ENCODE assay signal across 8 cellular contexts in the genomic region with DNA sequence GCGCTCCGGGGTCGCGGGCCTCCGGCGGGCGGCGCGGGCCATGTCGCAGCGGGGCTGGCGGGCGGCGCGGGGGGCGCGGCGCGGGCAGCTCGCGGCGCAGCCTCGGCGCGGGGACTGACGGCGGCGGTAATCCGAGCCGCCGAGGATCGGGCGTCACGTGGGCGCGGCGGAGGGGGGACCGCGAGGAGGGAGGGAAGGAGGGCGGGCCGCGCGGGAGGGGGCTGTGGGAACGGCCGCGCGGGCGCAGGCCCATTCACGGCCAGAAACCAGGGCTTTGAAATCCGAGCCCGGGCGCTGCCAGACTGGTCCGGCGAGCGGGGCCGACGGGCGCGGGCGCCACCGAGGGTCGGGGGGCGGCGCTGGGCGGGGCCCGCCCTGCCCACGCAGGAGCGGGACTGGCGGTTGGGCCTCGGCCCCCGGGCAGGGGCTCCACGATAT. TPM values are rescaled to one million over a fixed set of nuclear protein-coding genes. Genes with fewer than 3 reads are reported as not detected.
DNase-seq lines count a peak whose midpoint lies in the region; ATAC-seq and TF ChIP-seq lines count a peak whose summit lies in the region.

A gene with protein sequence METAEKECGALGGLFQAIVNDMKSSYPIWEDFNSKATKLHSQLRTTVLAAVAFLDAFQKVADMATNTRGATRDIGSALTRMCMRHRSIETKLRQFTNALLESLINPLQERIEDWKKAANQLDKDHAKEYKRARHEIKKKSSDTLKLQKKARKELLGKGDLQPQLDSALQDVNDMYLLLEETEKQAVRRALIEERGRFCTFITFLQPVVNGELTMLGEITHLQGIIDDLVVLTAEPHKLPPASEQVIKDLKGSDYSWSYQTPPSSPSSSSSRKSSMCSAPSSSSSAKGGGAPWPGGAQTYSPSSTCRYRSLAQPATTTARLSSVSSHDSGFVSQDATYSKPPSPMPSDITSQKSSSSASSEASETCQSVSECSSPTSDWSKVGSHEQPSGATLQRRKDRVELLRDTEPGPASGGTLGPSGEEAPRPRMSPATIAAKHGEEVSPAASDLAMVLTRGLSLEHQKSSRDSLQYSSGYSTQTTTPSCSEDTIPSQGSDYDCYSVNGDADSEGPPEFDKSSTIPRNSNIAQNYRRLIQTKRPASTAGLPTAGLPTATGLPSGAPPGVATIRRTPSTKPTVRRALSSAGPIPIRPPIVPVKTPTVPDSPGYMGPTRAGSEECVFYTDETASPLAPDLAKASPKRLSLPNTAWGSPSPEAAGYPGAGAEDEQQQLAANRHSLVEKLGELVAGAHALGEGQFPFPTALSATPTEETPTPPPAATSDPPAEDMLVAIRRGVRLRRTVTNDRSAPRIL (minus strand): TSS at position 116 of the 438 bp plus-strand sequence. CDS start 262 bp downstream, outside the sequence.

- H3K27ac ChIP-seq in mesodermal cell (ENCODE audit: low read depth, low read length, severe bottlenecking) (peak within 1 kb of the TSS; percentile 52), thoracic aorta (peak within 1 kb of the TSS; percentile 97 to 100)

- POLR2A ChIA-PET in activated CD4-positive, alpha-beta memory T cell treated with anti-CD3 and anti-CD28 coated beads, Interleukin-2, amount 10 ng/mL, durations not matched to agents 7 days and 5 days (lab: Charles Lee), result interaction anchor here (0.9 kb wide), 1 partner anchor 57 kb away, joined by 3 read pairs; no protein-coding TSS in a partner anchor

- H3K27ac Mint-ChIP-seq in activated CD4-positive, alpha-beta memory T cell treated with anti-CD3 and anti-CD28 coated beads, Interleukin-2, amount 10 ng/mL, durations not matched to agents 7 days and 5 days, result no peak within 1 kb of the TSS

- CTCF ChIA-PET in activated CD4-positive, alpha-beta memory T cell treated with anti-CD3 and anti-CD28 coated beads, Interleukin-2, amount 10 ng/mL, durations not matched to agents 7 days and 5 days (lab: Charles Lee), result no interaction called here

- no peaks in the 10 kb centered on the region for H3K36me3 Mint-ChIP-seq in activated CD4-positive, alpha-beta memory T cell treated with anti-CD3 and anti-CD28 coated beads, Interleukin-2, amount 10 ng/mL, durations not matched to agents 7 days and 5 days (ENCODE audit: low read depth)

- no peaks in the 10 kb centered on the region for H3K27me3 ChIP-seq in thoracic aorta (replicated peaks; ENCODE audit: insufficient read depth)

- no peaks in the 10 kb centered on the region for H3K9me3 Mint-ChIP-seq in activated CD4-positive, alpha-beta memory T cell treated with anti-CD3 and anti-CD28 coated beads, Interleukin-2, amount 10 ng/mL, durations not matched to agents 7 days and 5 days

- peak within 1 kb of the TSS; percentile 71 for H3K4me3 ChIP-seq in mesodermal cell (ENCODE audit: extremely low read depth, insufficient read depth, low read length, poor library complexity, severe bottlenecking)
- H3K4me3 ChIP-seq in thoracic aorta, result peak within 1 kb of the TSS; percentile 83

- H3K4me1 Mint-ChIP-seq in activated CD4-positive, alpha-beta memory T cell treated with anti-CD3 and anti-CD28 coated beads, Interleukin-2, amount 10 ng/mL, durations not matched to agents 7 days and 5 days, result peaks cover 1% of the 10 kb centered on the region

- peaks cover 14% of the 10 kb centered on the region for H3K27me3 Mint-ChIP-seq in activated CD4-positive, alpha-beta memory T cell treated with anti-CD3 and anti-CD28 coated beads, Interleukin-2, amount 10 ng/mL, durations not matched to agents 7 days and 5 days

- H3K9me3 ChIP-seq in mesodermal cell (ENCODE audit: control insufficient read depth, low read length), result no peaks in the 10 kb centered on the region
- H3K9me3 ChIP-seq in thoracic aorta, result no peaks in the 10 kb centered on the region

- peak within 1 kb of the TSS; percentile 27 for H3K4me3 Mint-ChIP-seq in activated CD4-positive, alpha-beta memory T cell treated with anti-CD3 and anti-CD28 coated beads, Interleukin-2, amount 10 ng/mL, durations not matched to agents 7 days and 5 days

- 1 to 2% methylated on average over 22 to 49 of the region's 72 CpGs for WGBS in mesodermal cell (ENCODE audit: insufficient coverage in 2 of 2), 2 experiments

- no peak for TF ChIP-seq CTCF in thoracic aorta (IDR thresholded peaks at IDR 0.05)

- ATAC-seq in esophagus mucosa, result peak; percentile 58
- ATAC-seq in thoracic aorta (ENCODE audit: insufficient number of reproducible peaks, low FRiP score, low read depth), result peak; percentile 54
- no peak for ATAC-seq in GM19455 (IDR thresholded peaks at IDR 0.05; ENCODE audit: unreplicated experiment)

- H3K36me3 ChIP-seq in mesodermal cell (ENCODE audit: control insufficient read depth, insufficient read depth, low read length) (peaks cover 7% of the 10 kb centered on the region), thoracic aorta (no peaks in the 10 kb centered on the region)

- DNase-seq in SIG-M5 treated with dmso at 0.1 percent for 504 hours (lab: John Stamatoyannopoulos, UW; ENCODE audit: unreplicated experiment) (peak; percentile 44), SIG-M5 (lab: John Stamatoyannopoulos, UW) (no peak), NCI-H1105 treated with DMSO at 0.1 percent for 48 hours (lab: John Stamatoyannopoulos, UW) (peak; percentile 63), thoracic aorta (ENCODE audit: low spot score) (peak; percentile 55)
- DNase-seq in activated CD4-positive, alpha-beta memory T cell treated with anti-CD3 and anti-CD28 coated beads, Interleukin-2, amount 10 ng/mL, durations not matched to agents 7 days and 5 days, result no peak

- H3K4me1 ChIP-seq in mesodermal cell (ENCODE audit: control insufficient read depth, insufficient read depth, low read length, poor library complexity, severe bottlenecking), result peaks cover 44% of the 10 kb centered on the region
- peaks cover 55 to 87% of the 10 kb centered on the region in 2 donors for H3K4me1 ChIP-seq in thoracic aorta (ENCODE audit: control insufficient read depth in 1 of 2, low read depth in 2 of 2)

RNA-seq across cellular contexts. Expression of the gene that starts here (rescaled TPM):
- total RNA-seq in activated CD4-positive, alpha-beta memory T cell treated with anti-CD3 and anti-CD28 coated beads, Interleukin-2, amount 10 ng/mL, durations not matched to agents 7 days and 5 days, result 1 to 10 TPM; 3.3 TPM
- total RNA-seq in esophagus mucosa (32.8 TPM), thoracic aorta (10 to 100 TPM; 57.3 to 58.5 TPM)
- 57.6 TPM for polyA plus RNA-seq in mesodermal cell (2013, experiment 1 of 2)
- polyA plus RNA-seq in mesodermal cell (2013, experiment 2 of 2), result 44.7 TPM

Comparison
In these comparisons a context has a peak if more than half of its experiments do, and no peak if none do; other contexts are left out.
1. DNase-seq: peak in SIG-M5 treated with dmso at 0.1 percent for 504 hours (single experiment), NCI-H1105 treated with DMSO at 0.1 percent for 48 hours (single experiment) and thoracic aorta (single experiment); none in SIG-M5 (single experiment) and activated CD4-positive, alpha-beta memory T cell treated with anti-CD3 and anti-CD28 coated beads, Interleukin-2, amount 10 ng/mL, durations not matched to agents 7 days and 5 days (single experiment).